Comparison of ENCODE assay signal across 24 cellular contexts in genomic region chr4:40910706-40911105, GRCh38.
DNase-seq lines count a peak whose midpoint lies in the region; ATAC-seq, FAIRE-seq and TF ChIP-seq lines count a peak whose summit lies in the region.
"Had no signal": no experiment of that assay in that cellular context is flagged by ENCODE, and none has a peak within 500 bp of the region (broad histone marks: within the 10 kb centered on the region; RNA-seq: fewer than 3 reads in every experiment).

No MANE protein-coding gene starts in this region.

- H3K9ac ChIP-seq in astrocyte (ENCODE audit: low read length): no peak overlapping the region

- H3K4me3 ChIP-seq in astrocyte (ENCODE audit: insufficient read depth, low read depth, low read length): no peak overlapping the region
- no peak overlapping the region for H3K4me3 ChIP-seq in fibroblast of the aortic adventitia (ENCODE audit: low read depth, low read length)
- no peak overlapping the region for H3K4me3 ChIP-seq in thoracic aorta
- H3K4me3 ChIP-seq: lung, upper lobe of left lung had no signal

- H3K4me2 ChIP-seq in astrocyte (ENCODE audit: low read length): no peak overlapping the region

- H3K4me1 ChIP-seq in astrocyte (ENCODE audit: insufficient read depth, low read length) (peaks cover 21% of the 10 kb centered on the region), thoracic aorta (ENCODE audit: control insufficient read depth in 1 of 2, low read depth in 2 of 2) (peaks cover 23 to 43% of the 10 kb centered on the region in 2 donors)

- H3K27ac ChIP-seq in astrocyte (ENCODE audit: low read depth, low read length) (no peak overlapping the region), thoracic aorta (peak overlapping the region; percentile 83)
- H3K27ac ChIP-seq: HL-60 had no signal

- no peak overlapping the region for H2AFZ ChIP-seq in astrocyte (ENCODE audit: low read depth, low read length)

- no peak for DNase-seq in activated T-cell treated with anti-CD3 and anti-CD28 coated beads, Interleukin-2, amount 50 U/mL, for 24 hours
- DNase-seq in activated T-cell treated with anti-CD3 and anti-CD28 coated beads, Interleukin-2, amount 50 U/mL, for 4 hours: no peak
- DNase-seq in astrocyte (ENCODE audit: low read depth) (no peak), fibroblast of the aortic adventitia (ENCODE audit: low read depth) (peak; percentile 33), thoracic aorta (ENCODE audit: low spot score) (no peak), G401 (ENCODE audit: low spot score) (no peak)
- no peak for DNase-seq in activated CD4-positive, CD25-positive, alpha-beta regulatory T cell treated with anti-CD3 and anti-CD28 coated beads, Interleukin-2, amount 50 U/mL, for 72 hours
- DNase-seq: activated CD4-positive, alpha-beta T cell treated with anti-CD3 and anti-CD28 coated beads, Interleukin-2, amount 50 U/mL, for 1 hour; activated T-cell treated with anti-CD3 and anti-CD28 coated beads, Interleukin-2, amount 50 U/mL, for 48 hours; amniotic stem cell; CD4-positive, alpha-beta T cell; head of caudate nucleus; immature natural killer cell; KG1; naive B cell; NCI-H1092; NCI-H2081; NCI-H526 treated with DMSO at 0.1 percent for 48 hours; upper lobe of left lung had no signal

- TF ChIP-seq CTCF in astrocyte (IDR thresholded peaks at IDR 0.05; ENCODE audit: insufficient read depth, low read depth, low read length): no peak
- TF ChIP-seq CTCF in fibroblast of the aortic adventitia (IDR thresholded peaks at IDR 0.05; ENCODE audit: insufficient read depth, low read length): no peak
- TF ChIP-seq CTCF in thoracic aorta (IDR thresholded peaks at IDR 0.05): no peak

- H4K20me1 ChIP-seq in astrocyte (ENCODE audit: insufficient read depth, low read length): peaks cover 9% of the 10 kb centered on the region

- no peaks in the 10 kb centered on the region for H3K36me3 Mint-ChIP-seq in activated T-cell treated with anti-CD3 and anti-CD28 coated beads, Interleukin-2, amount 50 U/mL, for 24 hours (ENCODE audit: low read depth)
- H3K36me3 Mint-ChIP-seq in activated T-cell treated with anti-CD3 and anti-CD28 coated beads, Interleukin-2, amount 50 U/mL, for 4 hours (ENCODE audit: insufficient read depth): no peaks in the 10 kb centered on the region
- peaks cover 9% of the 10 kb centered on the region for H3K36me3 Mint-ChIP-seq in astrocyte (ENCODE audit: low read depth, unreplicated experiment)
- H3K36me3 Mint-ChIP-seq: immature natural killer cell; naive B cell; stimulated activated effector memory CD8-positive, alpha-beta T cell treated with anti-CD3 and anti-CD28 coated beads, Interleukin-12 subunit alpha, Interleukin-12 subunit beta, amount 100 ng/mL, for 72 hours had no signal

- H3K36me3 ChIP-seq in astrocyte (ENCODE audit: insufficient read depth, low read length): no peaks in the 10 kb centered on the region
- H3K36me3 ChIP-seq in thoracic aorta: no peaks in the 10 kb centered on the region

- FAIRE-seq in astrocyte (lab: Jason Lieb, UNC): no peak
- FAIRE-seq: GM18507 had no signal

- peak overlapping the region; percentile 96 for H3K27ac Mint-ChIP-seq in activated T-cell treated with anti-CD3 and anti-CD28 coated beads, Interleukin-2, amount 50 U/mL, for 24 hours
- peak overlapping the region; percentile 47 for H3K27ac Mint-ChIP-seq in astrocyte (ENCODE audit: unreplicated experiment)
- H3K27ac Mint-ChIP-seq: CD4-positive, alpha-beta T cell; immature natural killer cell; stimulated activated effector memory CD8-positive, alpha-beta T cell treated with anti-CD3 and anti-CD28 coated beads, Interleukin-12 subunit alpha, Interleukin-12 subunit beta, amount 100 ng/mL, for 72 hours had no signal

- H3K9me3 ChIP-seq in astrocyte (ENCODE audit: insufficient read depth, low read depth, low read length) (no peaks in the 10 kb centered on the region), thoracic aorta (no peaks in the 10 kb centered on the region)
- H3K9me3 ChIP-seq: upper lobe of left lung had no signal

- H3K27me3 ChIP-seq in astrocyte (ENCODE audit: insufficient read depth, low read length) (no peaks in the 10 kb centered on the region), thoracic aorta (replicated peaks; ENCODE audit: insufficient read depth) (no peaks in the 10 kb centered on the region)
- H3K27me3 ChIP-seq: upper lobe of left lung had no signal

- no peaks in the 10 kb centered on the region for H3K27me3 Mint-ChIP-seq in activated T-cell treated with anti-CD3 and anti-CD28 coated beads, Interleukin-2, amount 50 U/mL, for 24 hours
- H3K27me3 Mint-ChIP-seq in activated T-cell treated with anti-CD3 and anti-CD28 coated beads, Interleukin-2, amount 50 U/mL, for 4 hours (ENCODE audit: low read depth): peaks cover 3% of the 10 kb centered on the region
- H3K27me3 Mint-ChIP-seq in astrocyte (ENCODE audit: low read depth, unreplicated experiment): no peaks in the 10 kb centered on the region
- H3K27me3 Mint-ChIP-seq: CD4-positive, alpha-beta T cell had no signal

- H3K9me3 Mint-ChIP-seq in activated T-cell treated with anti-CD3 and anti-CD28 coated beads, Interleukin-2, amount 50 U/mL, for 24 hours: peaks cover 2% of the 10 kb centered on the region
- H3K9me3 Mint-ChIP-seq in activated T-cell treated with anti-CD3 and anti-CD28 coated beads, Interleukin-2, amount 50 U/mL, for 4 hours: no peaks in the 10 kb centered on the region
- H3K9me3 Mint-ChIP-seq in astrocyte (ENCODE audit: unreplicated experiment): no peaks in the 10 kb centered on the region
- H3K9me3 Mint-ChIP-seq: CD4-positive, alpha-beta T cell; immature natural killer cell; stimulated activated effector memory CD8-positive, alpha-beta T cell treated with anti-CD3 and anti-CD28 coated beads, Interleukin-12 subunit alpha, Interleukin-12 subunit beta, amount 100 ng/mL, for 72 hours had no signal

- peaks cover 58% of the 10 kb centered on the region for H3K4me1 Mint-ChIP-seq in activated T-cell treated with anti-CD3 and anti-CD28 coated beads, Interleukin-2, amount 50 U/mL, for 24 hours (ENCODE audit: low read depth)
- H3K4me1 Mint-ChIP-seq in activated T-cell treated with anti-CD3 and anti-CD28 coated beads, Interleukin-2, amount 50 U/mL, for 4 hours (ENCODE audit: low read depth): peaks cover 39% of the 10 kb centered on the region
- peaks cover 33% of the 10 kb centered on the region for H3K4me1 Mint-ChIP-seq in astrocyte (ENCODE audit: low read depth, unreplicated experiment)
- H3K4me1 Mint-ChIP-seq: immature natural killer cell had no signal

- in situ Hi-C loops in G401 (cut with HindIII; ENCODE audit: low sequenced_read_pairs): no loop called here

- no peak for ATAC-seq in activated T-cell treated with anti-CD3 and anti-CD28 coated beads, Interleukin-2, amount 50 U/mL, for 4 hours
- no peak for ATAC-seq in thoracic aorta (ENCODE audit: insufficient number of reproducible peaks, low FRiP score, low read depth)
- ATAC-seq in HG02642 (IDR thresholded peaks at IDR 0.05; ENCODE audit: poor library complexity, unreplicated experiment): no peak
- ATAC-seq: stimulated activated effector memory CD8-positive, alpha-beta T cell treated with anti-CD3 and anti-CD28 coated beads, Interleukin-12 subunit alpha, Interleukin-12 subunit beta, amount 100 ng/mL, for 72 hours had no signal

- no peak overlapping the region for H3K4me3 Mint-ChIP-seq in activated T-cell treated with anti-CD3 and anti-CD28 coated beads, Interleukin-2, amount 50 U/mL, for 24 hours
- H3K4me3 Mint-ChIP-seq in activated T-cell treated with anti-CD3 and anti-CD28 coated beads, Interleukin-2, amount 50 U/mL, for 4 hours: no peak overlapping the region
- H3K4me3 Mint-ChIP-seq in astrocyte (ENCODE audit: unreplicated experiment): no peak overlapping the region
- H3K4me3 Mint-ChIP-seq: CD4-positive, alpha-beta T cell; immature natural killer cell; stimulated activated effector memory CD8-positive, alpha-beta T cell treated with anti-CD3 and anti-CD28 coated beads, Interleukin-12 subunit alpha, Interleukin-12 subunit beta, amount 100 ng/mL, for 72 hours had no signal

- H3K79me2 ChIP-seq in astrocyte (ENCODE audit: insufficient read depth, low read length): no peaks in the 10 kb centered on the region
